In the genomic region with DNA sequence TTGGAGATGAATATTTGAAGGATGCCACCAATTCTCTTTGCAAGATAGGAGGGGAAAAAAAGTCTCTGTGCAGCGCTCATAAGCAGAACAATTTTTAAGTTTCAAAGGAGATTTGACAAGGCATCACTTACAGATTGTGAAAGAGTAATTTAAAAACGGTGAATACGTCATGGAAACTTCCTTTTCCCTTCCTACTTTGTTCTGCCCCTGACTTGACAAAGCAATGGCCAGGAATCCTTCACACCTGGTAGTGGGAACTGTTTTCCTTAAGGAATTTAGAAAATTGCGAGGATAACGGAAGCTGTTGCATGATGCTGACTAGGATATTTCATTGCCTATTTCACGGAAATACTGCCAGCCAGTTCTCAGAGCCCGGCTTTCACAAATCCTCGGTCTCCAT, we compare ENCODE assay signal across 17 cellular contexts.
"Had no signal": no experiment of that assay in that cellular context is flagged by ENCODE, and none has a peak within 500 bp of the region (broad histone marks: within the 10 kb centered on the region; RNA-seq: fewer than 3 reads in every experiment).

No MANE protein-coding gene starts in this region.

- H3K36me3 ChIP-seq: gastrocnemius medialis, heart left ventricle, spleen, stomach, thoracic aorta had no signal

- H3K4me1 Mint-ChIP-seq: endodermal cell, neural crest cell, WTC11 had no signal

- H3K4me1 ChIP-seq: gastrocnemius medialis, psoas muscle, stomach had no signal

- H3K27me3 ChIP-seq: gastrocnemius medialis, heart left ventricle, spleen, stomach had no signal

- H3K4me3 Mint-ChIP-seq: activated CD8-positive, alpha-beta T cell treated with anti-CD3 and anti-CD28 coated beads for 36 hours; endodermal cell; mesothelial cell of epicardium; neural crest cell; T-helper 17 cell; WTC11 had no signal

- H3K36me3 Mint-ChIP-seq: mesothelial cell of epicardium, WTC11 had no signal

- ATAC-seq: activated CD8-positive, alpha-beta T cell treated with anti-CD3 and anti-CD28 coated beads for 36 hours; gastrocnemius medialis; psoas muscle; sciatic nerve; T-helper 17 cell; WTC11 had no signal

- H3K27ac ChIP-seq: gastrocnemius medialis, heart left ventricle, psoas muscle, stomach, thoracic aorta had no signal

- H3K9me3 Mint-ChIP-seq: activated CD8-positive, alpha-beta T cell treated with anti-CD3 and anti-CD28 coated beads for 36 hours; neural crest cell had no signal

- DNase-seq: activated CD4-positive, alpha-beta T cell treated with anti-CD3 and anti-CD28 coated beads for 4 hours; activated CD8-positive, alpha-beta memory T cell treated with anti-CD3 and anti-CD28 coated beads, Interleukin-2, amount 50 U/mL, for 48 hours; activated CD8-positive, alpha-beta T cell treated with anti-CD3 and anti-CD28 coated beads for 36 hours; activated naive CD4-positive, alpha-beta T cell treated with Interleukin-2 at 50 U/mL for 16 hours; dermis blood vessel endothelial cell; endodermal cell; gastrocnemius medialis; heart left ventricle; psoas muscle; spleen; stomach; T-helper 17 cell had no signal

- H3K4me3 ChIP-seq: gastrocnemius medialis, heart left ventricle, psoas muscle, spleen, stomach, thoracic aorta had no signal

- H3K9me3 ChIP-seq: gastrocnemius medialis, heart left ventricle, psoas muscle, spleen, stomach, thoracic aorta had no signal

- H3K27ac Mint-ChIP-seq: activated CD8-positive, alpha-beta T cell treated with anti-CD3 and anti-CD28 coated beads for 36 hours; endodermal cell; mesothelial cell of epicardium; T-helper 17 cell; WTC11 had no signal

- H3K27me3 Mint-ChIP-seq: activated CD8-positive, alpha-beta T cell treated with anti-CD3 and anti-CD28 coated beads for 36 hours; T-helper 17 cell had no signal
